ENCODE assay signal across 8 cellular contexts in genomic region chr6:158999669-159000403, GRCh38. TPM values are rescaled to one million over a fixed set of nuclear protein-coding genes. Genes with fewer than 3 reads are reported as not detected.
DNase-seq lines count a peak whose midpoint lies in the region; ATAC-seq and TF ChIP-seq lines count a peak whose summit lies in the region.

TSS of gene RSPH3 (minus strand) at chr6:159000202. CDS start at chr6:158999550, 652 bp downstream.

- intact Hi-C loops in activated CD4-positive, alpha-beta T cell treated with anti-CD3 and anti-CD28 coated beads for 36 hours (cut with DNase I, micrococcal nuclease), result loop anchor here (1.0 to 5.0 kb wide), 13 partner anchors 8 to 355 kb away; partner anchors contain the start of genes DYNLT1 (in 1 of the 2), EZR (in 1 of the 2) and TAGAP (in 1 of the 2)

- peak within 1 kb of the TSS; percentile 74 for H3K27ac ChIP-seq in cingulate gyrus (ENCODE audit: low read depth, low read length)

- H3K27me3 Mint-ChIP-seq in activated CD4-positive, alpha-beta T cell treated with anti-CD3 and anti-CD28 coated beads for 36 hours, result no peaks in the 10 kb centered on the region

- TF ChIP-seq CTCF in BJ (IDR thresholded peaks at IDR 0.05; ENCODE audit: insufficient read depth, low read depth, low read length), result peak; percentile 48

- POLR2A ChIA-PET in BJ (lab: Charles Lee), result interaction anchor here (0.5 to 0.7 kb wide), 2 partner anchors 355 kb away, joined by 3 to 4 read pairs; partner anchors contain the start of gene DYNLT1
- POLR2A ChIA-PET in activated CD4-positive, alpha-beta T cell treated with anti-CD3 and anti-CD28 coated beads for 36 hours (lab: Charles Lee), result interaction anchor here (0.5 to 1.7 kb wide), 6 partner anchors 18 to 134 kb away, joined by 3 to 6 read pairs (median 4); no protein-coding TSS in a partner anchor

- no peaks in the 10 kb centered on the region for H3K9me3 Mint-ChIP-seq in activated CD4-positive, alpha-beta T cell treated with anti-CD3 and anti-CD28 coated beads for 36 hours (ENCODE audit: low read depth)

- H3K27me3 ChIP-seq in BJ (ENCODE audit: control insufficient read depth, insufficient read depth, low read length), result no peaks in the 10 kb centered on the region

- DNase-seq in BJ (ENCODE audit: low read depth) (peak; percentile 60), GM19238 (ENCODE audit: insufficient read length, low spot score) (peak; percentile 93), NCI-H510A (lab: John Stamatoyannopoulos, UW) (peak; percentile 75), kidney tubule cell (ENCODE audit: low spot score) (peak; percentile 98)
- peak; percentile 97 for DNase-seq in activated CD4-positive, alpha-beta T cell treated with anti-CD3 and anti-CD28 coated beads for 36 hours
- peak; percentile 66 to 86 for DNase-seq in stimulated activated CD4-positive, alpha-beta T cell treated with anti-CD3 and anti-CD28 coated beads, Interleukin-1b, Interleukin-23, amount 100 ng/mL, for 1 hour (ENCODE audit: low read depth in 2 of 2)

- peaks cover 1% of the 10 kb centered on the region for H3K36me3 Mint-ChIP-seq in activated CD4-positive, alpha-beta T cell treated with anti-CD3 and anti-CD28 coated beads for 36 hours (ENCODE audit: low read depth)

- H3K4me3 Mint-ChIP-seq in activated CD4-positive, alpha-beta T cell treated with anti-CD3 and anti-CD28 coated beads for 36 hours, result peak within 1 kb of the TSS; percentile 82

- peak within 1 kb of the TSS; percentile 66 for H3K27ac Mint-ChIP-seq in activated CD4-positive, alpha-beta T cell treated with anti-CD3 and anti-CD28 coated beads for 36 hours

- peak; percentile 91 for ATAC-seq in HG03439 (IDR thresholded peaks at IDR 0.05; ENCODE audit: unreplicated experiment)
- peak; percentile 86 for ATAC-seq in activated CD4-positive, alpha-beta T cell treated with anti-CD3 and anti-CD28 coated beads for 36 hours

- H3K36me3 ChIP-seq in BJ (ENCODE audit: control insufficient read depth, insufficient read depth, low read length), result no peaks in the 10 kb centered on the region

- peaks cover 46% of the 10 kb centered on the region for H3K4me1 Mint-ChIP-seq in activated CD4-positive, alpha-beta T cell treated with anti-CD3 and anti-CD28 coated beads for 36 hours

- peak within 1 kb of the TSS; percentile 75 for H3K4me3 ChIP-seq in BJ (ENCODE audit: low read depth, low read length)

- CTCF ChIA-PET in BJ (lab: Yijun Ruan, JAX), result interaction anchor here (0.6 to 2.0 kb wide), 10 partner anchors 9 to 308 kb away, joined by 3 to 8 read pairs (median 4); no protein-coding TSS in a partner anchor
- CTCF ChIA-PET in activated CD4-positive, alpha-beta T cell treated with anti-CD3 and anti-CD28 coated beads for 36 hours (lab: Charles Lee), result interaction anchor here (0.6 to 21.2 kb wide), 15 partner anchors 9 to 955 kb away, joined by 3 to 413 read pairs (median 4); partner anchors contain the start of gene TAGAP

RNA-seq across cellular contexts. Expression of gene RSPH3, which starts in this region (rescaled TPM):
- polyA plus RNA-seq in BJ (2011; rRNA removed), result 2.3 and 2.7 TPM in 2 replicates
- polyA minus RNA-seq in BJ (2011; rRNA and poly(A)+ RNA removed), result 2.6 and 3.4 TPM in 2 replicates
- 1 to 10 TPM; 6.5 to 9.3 TPM for total RNA-seq in activated CD4-positive, alpha-beta T cell treated with anti-CD3 and anti-CD28 coated beads for 36 hours

Comparison
In these comparisons a context has a peak if more than half of its experiments do, and no peak if none do; other contexts are left out.
1. Peak in every context shown above with its lines: DNase-seq, ATAC-seq, H3K4me3 ChIP-seq and H3K27ac ChIP-seq.